ENCODE assay signal across 1 cellular context in the genomic region with DNA sequence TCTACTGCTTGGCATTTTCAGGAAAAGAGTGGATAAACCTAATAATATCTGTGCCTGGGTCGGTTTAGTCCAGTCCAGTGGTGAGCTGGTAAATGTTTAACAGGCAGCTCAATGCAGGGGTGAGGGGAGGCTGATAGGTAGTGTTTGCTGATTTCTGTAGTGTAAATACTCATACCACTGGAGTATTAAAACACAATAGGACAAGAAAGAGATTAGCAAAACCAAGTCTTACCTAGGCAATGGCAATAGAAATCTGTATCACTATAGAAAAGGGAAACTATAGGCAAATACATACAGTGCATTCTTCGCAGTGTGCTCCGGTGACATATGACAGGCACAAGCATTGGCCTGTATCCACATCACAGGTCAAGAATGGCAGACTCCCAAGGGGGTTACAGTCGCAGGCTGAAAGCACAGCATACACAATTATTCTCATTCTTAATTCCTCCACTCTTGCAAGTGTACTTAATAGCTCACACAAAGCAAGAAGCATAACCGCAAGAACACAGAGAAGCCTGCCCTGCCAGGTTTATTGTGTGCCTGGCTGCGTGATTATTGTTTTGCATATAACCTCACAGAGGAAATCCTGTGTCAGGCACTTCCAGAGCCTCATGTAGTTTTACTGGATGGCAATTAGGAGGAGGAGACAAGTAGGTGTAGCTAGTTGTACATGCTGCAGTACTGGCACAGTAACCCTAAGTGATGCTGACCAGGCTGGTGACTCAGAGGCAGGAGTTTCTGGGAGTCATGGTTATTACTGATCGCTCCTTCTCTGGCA.
TF ChIP-seq lines count a peak whose summit lies in the region.

No MANE protein-coding gene starts in this region.

TF ChIP-seq in HepG2, 621 proteins besides CTCF, POLR2A, EP300 and RAD21 (continued from another document and continues in another):
- TF ChIP-seq, protein P1, sequence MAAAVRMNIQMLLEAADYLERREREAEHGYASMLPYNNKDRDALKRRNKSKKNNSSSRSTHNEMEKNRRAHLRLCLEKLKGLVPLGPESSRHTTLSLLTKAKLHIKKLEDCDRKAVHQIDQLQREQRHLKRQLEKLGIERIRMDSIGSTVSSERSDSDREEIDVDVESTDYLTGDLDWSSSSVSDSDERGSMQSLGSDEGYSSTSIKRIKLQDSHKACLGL (CRISPR knock-in tag; IDR thresholded peaks at IDR 0.05), result no peak
- no peak for TF ChIP-seq KDM5A (IDR thresholded peaks at IDR 0.05; ENCODE audit: borderline replicate concordance, low read length)
- 0 out of 2 replicates have a peak, but pooled peaks have one; percentile 12 for TF ChIP-seq MIXL1 (CRISPR knock-in tag; IDR thresholded peaks at IDR 0.05)
- no peak for TF ChIP-seq GLMP (CRISPR knock-in tag; IDR thresholded peaks at IDR 0.05; ENCODE audit: borderline replicate concordance)
- no peak for TF ChIP-seq ZNF761 (CRISPR knock-in tag; conservative IDR thresholded peaks at IDR 0.05)
- no peak for TF ChIP-seq SOX6 (IDR thresholded peaks at IDR 0.05)
- peak; percentile 89 for TF ChIP-seq SOX6 (CRISPR knock-in tag; IDR thresholded peaks at IDR 0.05)
- 0 out of 2 replicates have a peak, but pooled peaks have one; percentile 35 for TF ChIP-seq MLX (CRISPR knock-in tag; IDR thresholded peaks at IDR 0.05)
- TF ChIP-seq ZNF776 (CRISPR knock-in tag; IDR thresholded peaks at IDR 0.05), result no peak
- TF ChIP-seq, protein P2, sequence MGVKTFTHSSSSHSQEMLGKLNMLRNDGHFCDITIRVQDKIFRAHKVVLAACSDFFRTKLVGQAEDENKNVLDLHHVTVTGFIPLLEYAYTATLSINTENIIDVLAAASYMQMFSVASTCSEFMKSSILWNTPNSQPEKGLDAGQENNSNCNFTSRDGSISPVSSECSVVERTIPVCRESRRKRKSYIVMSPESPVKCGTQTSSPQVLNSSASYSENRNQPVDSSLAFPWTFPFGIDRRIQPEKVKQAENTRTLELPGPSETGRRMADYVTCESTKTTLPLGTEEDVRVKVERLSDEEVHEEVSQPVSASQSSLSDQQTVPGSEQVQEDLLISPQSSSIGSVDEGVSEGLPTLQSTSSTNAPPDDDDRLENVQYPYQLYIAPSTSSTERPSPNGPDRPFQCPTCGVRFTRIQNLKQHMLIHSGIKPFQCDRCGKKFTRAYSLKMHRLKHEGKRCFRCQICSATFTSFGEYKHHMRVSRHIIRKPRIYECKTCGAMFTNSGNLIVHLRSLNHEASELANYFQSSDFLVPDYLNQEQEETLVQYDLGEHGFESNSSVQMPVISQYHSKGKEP (CRISPR knock-in tag; IDR thresholded peaks at IDR 0.05), result no peak
- no peak for TF ChIP-seq SP4 (CRISPR knock-in tag; IDR thresholded peaks at IDR 0.05)
- TF ChIP-seq MED1 (CRISPR knock-in tag; IDR thresholded peaks at IDR 0.05), result peak; percentile 60; the same call in 1 of the 2 replicates
- no peak for TF ChIP-seq FOXP1 (IDR thresholded peaks at IDR 0.05)
- peak; percentile 60 for TF ChIP-seq FOXP1 (CRISPR knock-in tag; IDR thresholded peaks at IDR 0.05)
- TF ChIP-seq, protein P3, sequence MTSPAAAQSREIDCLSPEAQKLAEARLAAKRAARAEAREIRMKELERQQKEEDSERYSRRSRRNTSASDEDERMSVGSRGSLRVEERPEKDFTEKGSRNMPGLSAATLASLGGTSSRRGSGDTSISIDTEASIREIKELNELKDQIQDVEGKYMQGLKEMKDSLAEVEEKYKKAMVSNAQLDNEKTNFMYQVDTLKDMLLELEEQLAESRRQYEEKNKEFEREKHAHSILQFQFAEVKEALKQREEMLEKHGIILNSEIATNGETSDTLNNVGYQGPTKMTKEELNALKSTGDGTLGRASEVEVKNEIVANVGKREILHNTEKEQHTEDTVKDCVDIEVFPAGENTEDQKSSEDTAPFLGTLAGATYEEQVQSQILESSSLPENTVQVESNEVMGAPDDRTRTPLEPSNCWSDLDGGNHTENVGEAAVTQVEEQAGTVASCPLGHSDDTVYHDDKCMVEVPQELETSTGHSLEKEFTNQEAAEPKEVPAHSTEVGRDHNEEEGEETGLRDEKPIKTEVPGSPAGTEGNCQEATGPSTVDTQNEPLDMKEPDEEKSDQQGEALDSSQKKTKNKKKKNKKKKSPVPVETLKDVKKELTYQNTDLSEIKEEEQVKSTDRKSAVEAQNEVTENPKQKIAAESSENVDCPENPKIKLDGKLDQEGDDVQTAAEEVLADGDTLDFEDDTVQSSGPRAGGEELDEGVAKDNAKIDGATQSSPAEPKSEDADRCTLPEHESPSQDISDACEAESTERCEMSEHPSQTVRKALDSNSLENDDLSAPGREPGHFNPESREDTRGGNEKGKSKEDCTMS (CRISPR knock-in tag; conservative IDR thresholded peaks at IDR 0.05), result no peak
- TF ChIP-seq MTF1 (CRISPR knock-in tag; IDR thresholded peaks at IDR 0.05), result no peak
- TF ChIP-seq, protein P4, sequence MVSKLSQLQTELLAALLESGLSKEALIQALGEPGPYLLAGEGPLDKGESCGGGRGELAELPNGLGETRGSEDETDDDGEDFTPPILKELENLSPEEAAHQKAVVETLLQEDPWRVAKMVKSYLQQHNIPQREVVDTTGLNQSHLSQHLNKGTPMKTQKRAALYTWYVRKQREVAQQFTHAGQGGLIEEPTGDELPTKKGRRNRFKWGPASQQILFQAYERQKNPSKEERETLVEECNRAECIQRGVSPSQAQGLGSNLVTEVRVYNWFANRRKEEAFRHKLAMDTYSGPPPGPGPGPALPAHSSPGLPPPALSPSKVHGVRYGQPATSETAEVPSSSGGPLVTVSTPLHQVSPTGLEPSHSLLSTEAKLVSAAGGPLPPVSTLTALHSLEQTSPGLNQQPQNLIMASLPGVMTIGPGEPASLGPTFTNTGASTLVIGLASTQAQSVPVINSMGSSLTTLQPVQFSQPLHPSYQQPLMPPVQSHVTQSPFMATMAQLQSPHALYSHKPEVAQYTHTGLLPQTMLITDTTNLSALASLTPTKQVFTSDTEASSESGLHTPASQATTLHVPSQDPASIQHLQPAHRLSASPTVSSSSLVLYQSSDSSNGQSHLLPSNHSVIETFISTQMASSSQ (IDR thresholded peaks at IDR 0.05; ENCODE audit: low read depth), result peak; percentile 93
- TF ChIP-seq, protein P4 (CRISPR knock-in tag; IDR thresholded peaks at IDR 0.05; ENCODE audit: borderline replicate concordance), result peak; percentile 94
- TF ChIP-seq PAWR (CRISPR knock-in tag; IDR thresholded peaks at IDR 0.05; ENCODE audit: borderline replicate concordance), result no peak
- TF ChIP-seq ZFP1 (CRISPR knock-in tag; IDR thresholded peaks at IDR 0.05), result no peak
- TF ChIP-seq ZNF234 (CRISPR knock-in tag; conservative IDR thresholded peaks at IDR 0.05), result no peak
- no peak for TF ChIP-seq PLRG1 (conservative IDR thresholded peaks at IDR 0.05)
- no peak for TF ChIP-seq JDP2 (CRISPR knock-in tag; IDR thresholded peaks at IDR 0.05; ENCODE audit: borderline replicate concordance)
- TF ChIP-seq JUND (CRISPR knock-in tag; IDR thresholded peaks at IDR 0.05), result no peak
- TF ChIP-seq SRSF4 (IDR thresholded peaks at IDR 0.05; ENCODE audit: low read depth, low read length, poor library complexity, severe bottlenecking), result no peak
- TF ChIP-seq ZNF10 (CRISPR knock-in tag; IDR thresholded peaks at IDR 0.05; ENCODE audit: borderline replicate concordance, low read depth), result no peak
- peak; percentile 14; the same call in 1 of the 2 replicates for TF ChIP-seq FOSL2 (CRISPR knock-in tag; IDR thresholded peaks at IDR 0.05)
- peak; percentile 10; the same call in 1 of the 2 replicates for TF ChIP-seq TCF7 (IDR thresholded peaks at IDR 0.05; ENCODE audit: low read depth)
- no peak for TF ChIP-seq HOXD1 (CRISPR knock-in tag; IDR thresholded peaks at IDR 0.05)
- TF ChIP-seq, protein P5, sequence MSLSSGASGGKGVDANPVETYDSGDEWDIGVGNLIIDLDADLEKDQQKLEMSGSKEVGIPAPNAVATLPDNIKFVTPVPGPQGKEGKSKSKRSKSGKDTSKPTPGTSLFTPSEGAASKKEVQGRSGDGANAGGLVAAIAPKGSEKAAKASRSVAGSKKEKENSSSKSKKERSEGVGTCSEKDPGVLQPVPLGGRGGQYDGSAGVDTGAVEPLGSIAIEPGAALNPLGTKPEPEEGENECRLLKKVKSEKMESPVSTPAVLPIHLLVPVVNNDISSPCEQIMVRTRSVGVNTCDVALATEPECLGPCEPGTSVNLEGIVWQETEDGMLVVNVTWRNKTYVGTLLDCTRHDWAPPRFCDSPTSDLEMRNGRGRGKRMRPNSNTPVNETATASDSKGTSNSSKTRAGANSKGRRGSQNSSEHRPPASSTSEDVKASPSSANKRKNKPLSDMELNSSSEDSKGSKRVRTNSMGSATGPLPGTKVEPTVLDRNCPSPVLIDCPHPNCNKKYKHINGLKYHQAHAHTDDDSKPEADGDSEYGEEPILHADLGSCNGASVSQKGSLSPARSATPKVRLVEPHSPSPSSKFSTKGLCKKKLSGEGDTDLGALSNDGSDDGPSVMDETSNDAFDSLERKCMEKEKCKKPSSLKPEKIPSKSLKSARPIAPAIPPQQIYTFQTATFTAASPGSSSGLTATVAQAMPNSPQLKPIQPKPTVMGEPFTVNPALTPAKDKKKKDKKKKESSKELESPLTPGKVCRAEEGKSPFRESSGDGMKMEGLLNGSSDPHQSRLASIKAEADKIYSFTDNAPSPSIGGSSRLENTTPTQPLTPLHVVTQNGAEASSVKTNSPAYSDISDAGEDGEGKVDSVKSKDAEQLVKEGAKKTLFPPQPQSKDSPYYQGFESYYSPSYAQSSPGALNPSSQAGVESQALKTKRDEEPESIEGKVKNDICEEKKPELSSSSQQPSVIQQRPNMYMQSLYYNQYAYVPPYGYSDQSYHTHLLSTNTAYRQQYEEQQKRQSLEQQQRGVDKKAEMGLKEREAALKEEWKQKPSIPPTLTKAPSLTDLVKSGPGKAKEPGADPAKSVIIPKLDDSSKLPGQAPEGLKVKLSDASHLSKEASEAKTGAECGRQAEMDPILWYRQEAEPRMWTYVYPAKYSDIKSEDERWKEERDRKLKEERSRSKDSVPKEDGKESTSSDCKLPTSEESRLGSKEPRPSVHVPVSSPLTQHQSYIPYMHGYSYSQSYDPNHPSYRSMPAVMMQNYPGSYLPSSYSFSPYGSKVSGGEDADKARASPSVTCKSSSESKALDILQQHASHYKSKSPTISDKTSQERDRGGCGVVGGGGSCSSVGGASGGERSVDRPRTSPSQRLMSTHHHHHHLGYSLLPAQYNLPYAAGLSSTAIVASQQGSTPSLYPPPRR (CRISPR knock-in tag; IDR thresholded peaks at IDR 0.05; ENCODE audit: borderline replicate concordance), result peak; percentile 45; the same call in 1 of the 2 replicates
- TF ChIP-seq NFATC3 (CRISPR knock-in tag; IDR thresholded peaks at IDR 0.05), result no peak
- TF ChIP-seq ZNF230 (CRISPR knock-in tag; IDR thresholded peaks at IDR 0.05), result no peak
- no peak for TF ChIP-seq MTA1 (CRISPR knock-in tag; IDR thresholded peaks at IDR 0.05; ENCODE audit: borderline replicate concordance)
- no peak; the same call in 1 of the 2 replicates for TF ChIP-seq EHMT2 (IDR thresholded peaks at IDR 0.05; ENCODE audit: borderline replicate concordance, low read depth, low read length)
- no peak for TF ChIP-seq ZNF552 (CRISPR knock-in tag; IDR thresholded peaks at IDR 0.05; ENCODE audit: borderline replicate concordance)
- TF ChIP-seq ZXDC (CRISPR knock-in tag; IDR thresholded peaks at IDR 0.05), result no peak
- no peak for TF ChIP-seq KLF13 (CRISPR knock-in tag; IDR thresholded peaks at IDR 0.05)
- TF ChIP-seq SKI (IDR thresholded peaks at IDR 0.05; ENCODE audit: partially characterized antibody), result no peak
- no peak for TF ChIP-seq ZNF598 (CRISPR knock-in tag; IDR thresholded peaks at IDR 0.05; ENCODE audit: borderline replicate concordance)
